In the genomic region with DNA sequence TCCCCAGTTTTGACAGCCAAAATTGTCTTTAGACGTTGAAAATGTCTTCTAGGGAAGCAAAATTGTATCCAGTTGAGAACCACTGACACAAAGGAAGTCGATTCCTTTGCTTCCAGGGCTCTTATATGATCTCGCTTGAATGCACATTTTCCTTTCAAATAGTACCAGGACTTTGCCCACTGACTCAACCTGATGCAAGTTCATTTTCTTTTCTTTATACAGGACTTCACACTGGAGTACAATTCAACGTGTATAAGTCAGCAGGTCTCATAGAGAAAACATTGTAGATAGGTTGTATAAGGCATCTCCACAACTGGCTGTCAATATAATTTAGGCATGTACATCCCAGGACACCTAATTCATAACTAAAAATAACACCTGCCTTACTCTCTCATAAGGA, we compare ENCODE assay signal across 27 cellular contexts.
"Had no signal": no experiment of that assay in that cellular context is flagged by ENCODE, and none has a peak within 500 bp of the region (broad histone marks: within the 10 kb centered on the region; RNA-seq: fewer than 3 reads in every experiment).

No MANE protein-coding gene starts in this region.

- ATAC-seq: heart right ventricle; left lung; naive thymus-derived CD8-positive, alpha-beta T cell; pancreas; stimulated activated effector memory CD8-positive, alpha-beta T cell treated with anti-CD3 and anti-CD28 coated beads, Interleukin-12 subunit alpha, Interleukin-12 subunit beta, amount 100 ng/mL, for 72 hours had no signal

- H3K27ac Mint-ChIP-seq: naive thymus-derived CD8-positive, alpha-beta T cell; stimulated activated effector memory CD8-positive, alpha-beta T cell treated with anti-CD3 and anti-CD28 coated beads, Interleukin-12 subunit alpha, Interleukin-12 subunit beta, amount 100 ng/mL, for 72 hours had no signal

- DNase-seq: dermis blood vessel endothelial cell; effector memory CD4-positive, alpha-beta T cell; erythroblast; esophagus squamous epithelium; foreskin melanocyte; glutamatergic neuron; heart right ventricle; hypothalamus; left lung; mammary epithelial cell; mesendoderm; midbrain; naive thymus-derived CD8-positive, alpha-beta T cell; occipital lobe; pancreas; right lobe of liver; stimulated activated CD4-positive, alpha-beta T cell treated with anti-CD3 and anti-CD28 coated beads, Interleukin-12 subunit alpha, Interleukin-12 subunit beta, amount 100 ng/mL, for 4 hours; stimulated activated CD4-positive, alpha-beta T cell treated with anti-CD3 and anti-CD28 coated beads, Interleukin-1b, Interleukin-23, amount 100 ng/mL, for 48 hours; stimulated activated CD4-positive, alpha-beta T cell treated with anti-CD3 and anti-CD28 coated beads, Interleukin-4, amount 100 ng/mL, for 1 hour; stimulated activated naive CD4-positive, alpha-beta T cell treated with Interleukin-2 at 50 U/mL for 16 hours; stomach; thyroid gland; trophoblast cell had no signal

- H3K27me3 ChIP-seq: esophagus squamous epithelium, heart right ventricle, left lung, pancreas, right lobe of liver, stomach, thyroid gland, vagina had no signal

- H3K27me3 Mint-ChIP-seq: naive thymus-derived CD8-positive, alpha-beta T cell had no signal

- H3K4me3 Mint-ChIP-seq: naive thymus-derived CD8-positive, alpha-beta T cell; stimulated activated effector memory CD8-positive, alpha-beta T cell treated with anti-CD3 and anti-CD28 coated beads, Interleukin-12 subunit alpha, Interleukin-12 subunit beta, amount 100 ng/mL, for 72 hours had no signal

- H3K9me3 Mint-ChIP-seq: stimulated activated effector memory CD8-positive, alpha-beta T cell treated with anti-CD3 and anti-CD28 coated beads, Interleukin-12 subunit alpha, Interleukin-12 subunit beta, amount 100 ng/mL, for 72 hours had no signal

- H3K36me3 ChIP-seq: pancreas had no signal

- H3K4me2 ChIP-seq: smooth muscle cell had no signal

- H3K27ac ChIP-seq: coronary artery, esophagus squamous epithelium, heart right ventricle, left lung, pancreas, right lobe of liver, stomach, thyroid gland, vagina had no signal

- H3K4me3 ChIP-seq: coronary artery, esophagus squamous epithelium, heart right ventricle, left lung, pancreas, right lobe of liver, smooth muscle cell, stomach, thyroid gland, vagina had no signal

- H3K4me1 ChIP-seq: left lung, pancreas, right lobe of liver, thyroid gland, vagina had no signal

- H3K9me3 ChIP-seq: esophagus squamous epithelium, heart right ventricle, left lung, pancreas, right lobe of liver, stomach, thyroid gland, vagina had no signal
